In genomic region chrX:72009731-72010130, GRCh38 we compare ENCODE assay signal across 27 cellular contexts.
"Had no signal": no experiment of that assay in that cellular context is flagged by ENCODE, and none has a peak within 500 bp of the region (broad histone marks: within the 10 kb centered on the region; RNA-seq: fewer than 3 reads in every experiment).

No MANE protein-coding gene starts in this region.

- H3K4me1 Mint-ChIP-seq: naive thymus-derived CD8-positive, alpha-beta T cell had no signal

- H3K36me3 ChIP-seq: esophagus muscularis mucosa, gastroesophageal sphincter, heart left ventricle, left ventricle myocardium inferior, lower lobe of right lung, ovary, stomach, thyroid gland had no signal

- H3K36me3 Mint-ChIP-seq: naive thymus-derived CD8-positive, alpha-beta T cell had no signal

- H3K27me3 ChIP-seq: esophagus muscularis mucosa, gastroesophageal sphincter, hepatocyte, ovary, thyroid gland had no signal

- H3K4me1 ChIP-seq: foreskin keratinocyte, gastroesophageal sphincter, left ventricle myocardium inferior, lower lobe of right lung, stomach, thyroid gland had no signal

- H3K27ac ChIP-seq: epithelial cell of prostate, esophagus muscularis mucosa, foreskin keratinocyte, gastroesophageal sphincter, heart left ventricle, hepatocyte, left ventricle myocardium inferior, lower lobe of right lung, ovary, stomach, thyroid gland had no signal

- H3K9me3 Mint-ChIP-seq: effector memory CD8-positive, alpha-beta T cell had no signal

- H3K4me3 Mint-ChIP-seq: effector memory CD8-positive, alpha-beta T cell; naive thymus-derived CD8-positive, alpha-beta T cell; nephron progenitor cell had no signal

- H3K4me2 ChIP-seq: hepatocyte, smooth muscle cell had no signal

- H2AFZ ChIP-seq: hepatocyte had no signal

- H3K27ac Mint-ChIP-seq: effector memory CD8-positive, alpha-beta T cell; naive thymus-derived CD8-positive, alpha-beta T cell; nephron progenitor cell had no signal

- H3K4me3 ChIP-seq: esophagus muscularis mucosa, gastroesophageal sphincter, heart left ventricle, hepatocyte, left ventricle myocardium inferior, lower lobe of right lung, ovary, smooth muscle cell, stomach, thyroid gland had no signal

- ATAC-seq: effector memory CD8-positive, alpha-beta T cell; foreskin keratinocyte; gastroesophageal sphincter; heart left ventricle; left colon; lower lobe of right lung; naive thymus-derived CD8-positive, alpha-beta T cell; sciatic nerve had no signal

- H3K79me2 ChIP-seq: hepatocyte had no signal

- DNase-seq: cortex of kidney; effector memory CD8-positive, alpha-beta T cell; foreskin keratinocyte; heart left ventricle; kidney glomerular epithelial cell; left colon; left ventricle myocardium inferior; lower lobe of right lung; naive thymus-derived CD8-positive, alpha-beta T cell; nephron progenitor cell; nucleus accumbens; ovary; posterior cingulate gyrus; stimulated activated CD4-positive, alpha-beta T cell treated with anti-CD3 and anti-CD28 coated beads, Interleukin-12 subunit alpha, Interleukin-12 subunit beta, amount 100 ng/mL, for 4 hours; stimulated activated CD4-positive, alpha-beta T cell treated with anti-CD3 and anti-CD28 coated beads, Interleukin-1b, Interleukin-23, amount 100 ng/mL, for 48 hours; stimulated activated CD4-positive, alpha-beta T cell treated with anti-CD3 and anti-CD28 coated beads, Interleukin-4, amount 100 ng/mL, for 1 hour; stimulated activated CD8-positive, alpha-beta memory T cell treated with anti-CD3 and anti-CD28 coated beads, Interleukin-4, amount 100 ng/mL, for 48 hours; stimulated activated naive CD4-positive, alpha-beta T cell treated with Interleukin-2 at 50 U/mL for 16 hours; stomach; thyroid gland; trophoblast cell had no signal

- H3K9me3 ChIP-seq: esophagus muscularis mucosa, gastroesophageal sphincter, heart left ventricle, left ventricle myocardium inferior, lower lobe of right lung, ovary, stomach, thyroid gland had no signal
